19 cellular contexts compared by ENCODE assay signal in the genomic region with DNA sequence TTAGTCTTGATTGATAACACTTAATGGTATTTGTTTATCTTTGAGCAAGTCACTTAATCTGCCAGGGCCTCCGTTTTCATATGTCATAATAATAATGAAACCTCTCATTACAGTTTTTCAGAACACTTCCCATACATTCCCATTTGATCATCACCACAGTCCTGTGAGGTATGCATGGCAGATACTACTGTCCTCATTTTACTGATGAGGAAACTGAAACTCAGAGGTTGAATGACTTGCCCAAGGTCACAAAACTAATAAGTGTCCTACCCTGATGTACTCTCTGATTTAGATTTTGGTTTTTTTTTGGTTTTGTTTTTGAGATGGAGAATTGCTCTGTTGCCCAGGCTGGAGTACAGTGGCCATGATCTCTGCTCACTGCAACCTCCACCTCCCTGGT.
"Had no signal": no experiment of that assay in that cellular context is flagged by ENCODE, and none has a peak within 500 bp of the region (broad histone marks: within the 10 kb centered on the region; RNA-seq: fewer than 3 reads in every experiment).

No MANE protein-coding gene starts in this region.

- FAIRE-seq: kidney had no signal

- H3K9me3 ChIP-seq: colonic mucosa, esophagus squamous epithelium, left ventricle myocardium inferior, tibial artery, uterus had no signal

- H3K4me2 ChIP-seq: hepatocyte had no signal

- H3K9ac ChIP-seq: parathyroid adenoma had no signal

- H3K27me3 ChIP-seq: colonic mucosa, esophagus squamous epithelium, hepatocyte, tibial artery, uterus had no signal

- H3K36me3 ChIP-seq: uterus had no signal

- H3K9me3 Mint-ChIP-seq: activated naive CD4-positive, alpha-beta T cell treated with anti-CD3 and anti-CD28 coated beads, Interleukin-2, amount 50 U/mL, for 24 hours; activated T-helper 2 cell treated with anti-CD3 and anti-CD28 coated beads, Interferon-gamma antibody, Interleukin-2, Interleukin-4, amounts not matched to agents 10 μg/mL and 5 μg/mL and 100 μg/mL, durations not matched to agents 14 hours and 24 hours and 36 hours; naive B cell; T-helper 2 cell treated with Interferon-gamma antibody and Interleukin-4, amounts not matched to agents 5 μg/mL and 100 μg/mL, for 36 hours had no signal

- DNase-seq: activated CD4-positive, CD25-positive, alpha-beta regulatory T cell; activated CD8-positive, alpha-beta memory T cell treated with anti-CD3 and anti-CD28 coated beads, Interleukin-2, amount 50 U/mL, for 48 hours; amygdala; central memory CD4-positive, alpha-beta T cell; colonic mucosa; esophagus squamous epithelium; kidney; left ventricle myocardium inferior; naive B cell; stimulated activated CD4-positive, alpha-beta T cell treated with anti-CD3 and anti-CD28 coated beads, Interleukin-12 subunit alpha, Interleukin-12 subunit beta, amount 100 ng/mL, for 4 hours; stimulated activated CD4-positive, alpha-beta T cell treated with anti-CD3 and anti-CD28 coated beads, Interleukin-2, amount 100 ng/mL, for 24 hours; tibial artery; uterus had no signal

- H3K4me1 ChIP-seq: colonic mucosa, uterus had no signal

- H2AFZ ChIP-seq: hepatocyte, parathyroid adenoma had no signal

- H3K27ac ChIP-seq: colonic mucosa, esophagus squamous epithelium, hepatocyte, left ventricle myocardium inferior, parathyroid adenoma, tibial artery, uterus had no signal

- H3K4me3 Mint-ChIP-seq: activated naive CD4-positive, alpha-beta T cell treated with anti-CD3 and anti-CD28 coated beads, Interleukin-2, amount 50 U/mL, for 24 hours; brain; naive B cell; T-helper 2 cell treated with Interferon-gamma antibody and Interleukin-4, amounts not matched to agents 5 μg/mL and 100 μg/mL, for 36 hours had no signal

- H3K27ac Mint-ChIP-seq: activated naive CD4-positive, alpha-beta T cell treated with anti-CD3 and anti-CD28 coated beads, Interleukin-2, amount 50 U/mL, for 24 hours; brain; T-helper 2 cell treated with Interferon-gamma antibody and Interleukin-4, amounts not matched to agents 5 μg/mL and 100 μg/mL, for 36 hours had no signal

- H3K4me3 ChIP-seq: colonic mucosa, esophagus squamous epithelium, hepatocyte, left ventricle myocardium inferior, tibial artery, uterus had no signal

- H3K27me3 Mint-ChIP-seq: activated naive CD4-positive, alpha-beta T cell treated with anti-CD3 and anti-CD28 coated beads, Interleukin-2, amount 50 U/mL, for 24 hours; brain; naive B cell had no signal
